ENCODE assay signal across 15 cellular contexts in the genomic region with DNA sequence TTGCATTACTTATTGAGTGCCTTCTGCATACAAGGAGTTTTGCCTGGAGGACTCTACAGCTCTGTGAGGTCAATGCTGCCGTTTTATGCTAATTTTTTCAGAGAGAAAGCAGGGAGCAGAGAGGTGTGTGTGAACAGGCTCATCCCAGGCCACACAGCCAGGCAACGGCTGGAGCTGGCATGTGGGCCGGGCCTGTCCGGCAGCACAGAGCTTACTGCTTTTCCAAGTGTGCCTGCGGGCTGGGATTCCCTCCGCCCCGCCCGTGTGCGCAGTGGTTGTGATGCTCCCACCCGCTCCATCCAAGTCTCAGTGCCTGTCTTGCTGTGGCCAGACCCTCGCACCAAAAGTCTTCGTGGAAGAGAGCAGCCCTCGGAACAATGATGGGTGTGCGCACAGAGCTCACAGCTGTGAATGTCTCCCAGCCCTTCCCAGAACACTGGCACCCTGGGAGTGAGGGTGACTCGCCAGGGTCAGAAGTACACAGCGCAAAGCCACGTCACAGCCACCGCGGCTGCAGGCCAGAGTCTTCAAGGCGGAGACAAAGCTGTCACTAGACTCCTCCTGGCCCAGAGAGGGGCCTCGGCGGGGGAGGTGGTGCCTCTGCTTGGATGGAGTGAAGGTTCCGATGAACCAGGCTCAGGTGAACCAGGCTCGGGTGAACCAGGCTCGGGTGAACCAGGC.
DNase-seq lines count a peak whose midpoint lies in the region; ATAC-seq and TF ChIP-seq lines count a peak whose summit lies in the region.
"Had no signal": no experiment of that assay in that cellular context is flagged by ENCODE, and none has a peak within 500 bp of the region (broad histone marks: within the 10 kb centered on the region; RNA-seq: fewer than 3 reads in every experiment).

No MANE protein-coding gene starts in this region.

- H3K4me3 ChIP-seq in brain microvascular endothelial cell (ENCODE audit: low read depth, low read length) = no peak overlapping the region
- no peak overlapping the region for H3K4me3 ChIP-seq in right atrium auricular region
- no peak overlapping the region for H3K4me3 ChIP-seq in smooth muscle cell
- H3K4me3 ChIP-seq: skin epidermis had no signal

- peaks cover 100% of the 10 kb centered on the region for H3F3A ChIP-seq in smooth muscle cell (ENCODE audit: low read depth)

- no peaks in the 10 kb centered on the region for H3K4me1 ChIP-seq in right atrium auricular region
- H3K4me1 ChIP-seq in smooth muscle cell (ENCODE audit: low read depth) = no peaks in the 10 kb centered on the region

- DNase-seq in EL = peak; percentile 55
- peak; percentile 54 for DNase-seq in brain microvascular endothelial cell
- peak; percentile 80 for DNase-seq in right atrium auricular region (ENCODE audit: low spot score)
- no peak for DNase-seq in smooth muscle cell (lab: John Stamatoyannopoulos, UW; ENCODE audit: unreplicated experiment)
- no peak for DNase-seq in NCI-H526 treated with DMSO at 0.1 percent for 48 hours (lab: John Stamatoyannopoulos, UW)
- no peak for DNase-seq in NCI-H1436 (lab: John Stamatoyannopoulos, UW)
- DNase-seq in activated gamma-delta T cell treated with Interleukin-2 at 50 U/mL for 16 hours = no peak
- DNase-seq: activated CD4-positive, alpha-beta T cell treated with anti-CD3 and anti-CD28 coated beads for 4 hours; C1 segment of cervical spinal cord; DND-41; NCI-H2081 treated with DMSO at 0.1 percent for 48 hours; NCI-H774 had no signal

- H3K4me2 ChIP-seq in smooth muscle cell = no peak overlapping the region

- TF ChIP-seq CTCF in brain microvascular endothelial cell (IDR thresholded peaks at IDR 0.05; ENCODE audit: low read depth, low read length, missing control alignments) (no peak), right atrium auricular region (IDR thresholded peaks at IDR 0.05) (no peak), smooth muscle cell (IDR thresholded peaks at IDR 0.05; ENCODE audit: borderline replicate concordance, insufficient read depth, poor library complexity, severe bottlenecking) (no peak)

- no peak for ATAC-seq in HG03280 (IDR thresholded peaks at IDR 0.05; ENCODE audit: unreplicated experiment)

- H3K27me3 ChIP-seq in brain microvascular endothelial cell (replicated peaks) (no peaks in the 10 kb centered on the region), right atrium auricular region (no peaks in the 10 kb centered on the region), smooth muscle cell (ENCODE audit: low read depth) (no peaks in the 10 kb centered on the region)

- 78% methylated on average over 25 of the region's 25 CpGs for WGBS in smooth muscle cell (ENCODE audit: low lambda C conversion rate)

- no peak overlapping the region for H2AFZ ChIP-seq in smooth muscle cell (ENCODE audit: low read depth)

- peak overlapping the region; percentile 20 for H3K27ac ChIP-seq in brain microvascular endothelial cell
- peak overlapping the region; percentile 13 to 56 for H3K27ac ChIP-seq in right atrium auricular region
- peak overlapping the region; percentile 47 for H3K27ac ChIP-seq in smooth muscle cell (ENCODE audit: low read depth)
- H3K27ac ChIP-seq: neutrophil had no signal

- H4K20me1 ChIP-seq in smooth muscle cell (ENCODE audit: low read depth) = peaks cover 100% of the 10 kb centered on the region

- peaks cover 99% of the 10 kb centered on the region for H3K79me2 ChIP-seq in smooth muscle cell (ENCODE audit: low read depth)

- H3K36me3 ChIP-seq in brain microvascular endothelial cell (replicated peaks) (peaks cover 73% of the 10 kb centered on the region), right atrium auricular region (no peaks in the 10 kb centered on the region), smooth muscle cell (ENCODE audit: low read depth) (peaks cover 18% of the 10 kb centered on the region)
- H3K36me3 ChIP-seq: neutrophil had no signal

- in situ Hi-C loops in brain microvascular endothelial cell (cut with HindIII; ENCODE audit: low pct_ligation_motif_present, low sequenced_read_pairs) = no loop called here

- H3K9ac ChIP-seq in smooth muscle cell (ENCODE audit: low read depth) = no peak overlapping the region

- H3K9me3 ChIP-seq in right atrium auricular region = no peaks in the 10 kb centered on the region
- no peaks in the 10 kb centered on the region for H3K9me3 ChIP-seq in smooth muscle cell (replicated peaks; ENCODE audit: low read depth)
- H3K9me3 ChIP-seq: neutrophil had no signal

Comparison
In these comparisons a context has a peak if more than half of its experiments do, and no peak if none do; other contexts are left out.
1. DNase-seq: peak in EL (single experiment), brain microvascular endothelial cell (single experiment) and right atrium auricular region (single experiment); none in smooth muscle cell (single experiment), NCI-H526 treated with DMSO at 0.1 percent for 48 hours (single experiment), NCI-H1436 (single experiment) and activated gamma-delta T cell treated with Interleukin-2 at 50 U/mL for 16 hours (single experiment).
2. Peak in every context shown above with its lines, with median percentiles within 50 percentile points of each other: H3K27ac ChIP-seq.